In genomic region chr20:5077761-5078387, GRCh38 we compare ENCODE assay signal across 9 cellular contexts. TPM values are rescaled to one million over a fixed set of nuclear protein-coding genes. Genes with fewer than 3 reads are reported as not detected.
DNase-seq lines count a peak whose midpoint lies in the region; ATAC-seq, FAIRE-seq and TF ChIP-seq lines count a peak whose summit lies in the region.
"Had no signal": no experiment of that assay in that cellular context is flagged by ENCODE, and none has a peak within 500 bp of the region (broad histone marks: within the 10 kb centered on the region; RNA-seq: fewer than 3 reads in every experiment).

No MANE protein-coding gene starts in this region.

- H3K36me3 ChIP-seq in OCI-LY7 (ENCODE audit: insufficient read depth, low read length) (no peaks in the 10 kb centered on the region), endothelial cell of umbilical vein (ENCODE audit: control insufficient read depth in 2 of 2, extremely low read depth in 1 of 2, insufficient read depth in 2 of 2, low read length in 2 of 2) (no peaks in the 10 kb centered on the region)

- peaks cover 57% of the 10 kb centered on the region for H3K4me1 ChIP-seq in OCI-LY7 (ENCODE audit: insufficient read depth, low read length, poor library complexity, severe bottlenecking)
- H3K4me1 ChIP-seq in endothelial cell of umbilical vein (ENCODE audit: control insufficient read depth, extremely low read depth, insufficient read depth, low read length): peaks cover 11% of the 10 kb centered on the region

- no peaks in the 10 kb centered on the region for H3K9me3 ChIP-seq in OCI-LY7 (ENCODE audit: low read length)
- H3K9me3 ChIP-seq in endothelial cell of umbilical vein (replicated peaks; ENCODE audit: control insufficient read depth, insufficient read depth, low read length): no peaks in the 10 kb centered on the region

- intact Hi-C loops in OCI-LY7 (cut with micrococcal nuclease; ENCODE audit: unreplicated experiment): loop anchor here (2.0 kb wide), 1 partner anchor 77 kb away; the partner anchor contains the start of gene SLC23A2
- intact Hi-C loops in endothelial cell of umbilical vein (cut with micrococcal nuclease): no loop called here

- no peaks in the 10 kb centered on the region for H3K79me2 ChIP-seq in OCI-LY7 (ENCODE audit: insufficient read depth, low read depth, low read length)
- no peaks in the 10 kb centered on the region for H3K79me2 ChIP-seq in endothelial cell of umbilical vein (ENCODE audit: control insufficient read depth, insufficient read depth, low read length)

- ATAC-seq in stimulated activated naive CD8-positive, alpha-beta T cell treated with anti-CD3 and anti-CD28 coated beads, Interleukin-15, Interleukin-2, amounts not matched to agents 100 U/mL and 50 U/mL, for 24 hours: peak; percentile 16
- no peak for ATAC-seq in HG03196 (IDR thresholded peaks at IDR 0.05; ENCODE audit: unreplicated experiment)
- ATAC-seq in GM18861 (IDR thresholded peaks at IDR 0.05; ENCODE audit: unreplicated experiment): no peak

- POLR2A ChIA-PET in OCI-LY7 (lab: Charles Lee): interaction anchor here (1.0 to 1.1 kb wide), 2 partner anchors 14 to 21 kb away, joined by 3 read pairs; no protein-coding TSS in a partner anchor
- POLR2A ChIA-PET in endothelial cell of umbilical vein (lab: Charles Lee): no interaction called here

- H3K4me3 ChIP-seq in OCI-LY7 (ENCODE audit: low read depth, low read length, poor library complexity, severe bottlenecking) (peak overlapping the region; percentile 53), endothelial cell of umbilical vein (replicated peaks in 1 of 3; ENCODE audit: insufficient read depth in 1 of 3, low read depth in 1 of 3, low read length in 3 of 3) (peak overlapping the region; percentile 2 to 59 (median 17))

- no peaks in the 10 kb centered on the region for H3K9me2 ChIP-seq in OCI-LY7 (ENCODE audit: insufficient read depth, low read length)

- CTCF ChIA-PET in OCI-LY7 (lab: Charles Lee; ENCODE audit: unreplicated experiment) (no interaction called here), endothelial cell of umbilical vein (lab: Charles Lee) (interaction anchor here (1.1 kb wide), 1 partner anchor 23 kb away, joined by 3 read pairs; no protein-coding TSS in a partner anchor)

- no peak for FAIRE-seq in endothelial cell of umbilical vein (lab: Jason Lieb, UNC)
- no peak for FAIRE-seq in urothelium cell line (lab: Jason Lieb, UNC)
- FAIRE-seq: endometrium had no signal

- H3K9ac ChIP-seq in endothelial cell of umbilical vein (replicated peaks; ENCODE audit: extremely low read depth, insufficient read depth, low read length): peak overlapping the region; percentile 50

- TF ChIP-seq CTCF in OCI-LY7 (conservative IDR thresholded peaks at IDR 0.05; ENCODE audit: low read length) (no peak), endothelial cell of umbilical vein (IDR thresholded peaks at IDR 0.05; ENCODE audit: extremely low read depth in 1 of 2, insufficient read depth in 1 of 2, low read depth in 1 of 2, low read length in 2 of 2) (no peak)

- H3K27ac ChIP-seq in OCI-LY7 (ENCODE audit: low read depth, low read length, poor library complexity, severe bottlenecking): peak overlapping the region; percentile 77
- H3K27ac ChIP-seq in endothelial cell of umbilical vein (ENCODE audit: insufficient read depth, low read depth, low read length): peak overlapping the region; percentile 39

- DNase-seq in NCI-H510A treated with DMSO at 0.1 percent for 48 hours (lab: John Stamatoyannopoulos, UW) (peak; percentile 72), NCI-H510A (lab: John Stamatoyannopoulos, UW) (no peak), OCI-LY7 (ENCODE audit: low spot score) (peak; percentile 18), endothelial cell of umbilical vein (ENCODE audit: low read depth, low spot score) (no peak), urothelium cell line (ENCODE audit: low spot score) (no peak)
- DNase-seq in stimulated activated naive CD8-positive, alpha-beta T cell treated with anti-CD3 and anti-CD28 coated beads, Interleukin-15, Interleukin-2, amounts not matched to agents 100 U/mL and 50 U/mL, for 24 hours: no peak

- H4K20me1 ChIP-seq in OCI-LY7 (ENCODE audit: insufficient read depth, low read length) (no peaks in the 10 kb centered on the region), endothelial cell of umbilical vein (replicated peaks; ENCODE audit: control insufficient read depth, extremely low read depth, insufficient read depth, low read length) (no peaks in the 10 kb centered on the region)

- TSS peak; percentile 81 for BruUV-seq in OCI-LY7 (replicated peaks; lab: Mats Ljungman, UMichigan)
- BruUV-seq in endothelial cell of umbilical vein (replicated peaks; lab: Mats Ljungman, UMichigan): no TSS peak

- H3K4me2 ChIP-seq in OCI-LY7 (ENCODE audit: low read length): peak overlapping the region; percentile 87
- peak overlapping the region; percentile 80 for H3K4me2 ChIP-seq in endothelial cell of umbilical vein (ENCODE audit: insufficient read depth, low read length)

- H2AFZ ChIP-seq in OCI-LY7 (ENCODE audit: low read length): peak overlapping the region; percentile 99
- peak overlapping the region; percentile 98 for H2AFZ ChIP-seq in endothelial cell of umbilical vein (ENCODE audit: low read depth, low read length)

- TF ChIP-seq POLR2A in endothelial cell of umbilical vein (IDR thresholded peaks at IDR 0.05; ENCODE audit: low read depth, low read length): no peak

- H3K9me1 ChIP-seq in endothelial cell of umbilical vein (replicated peaks; ENCODE audit: control insufficient read depth, extremely low read depth, insufficient read depth, low read length): no peaks in the 10 kb centered on the region

- no peaks in the 10 kb centered on the region for H3K27me3 ChIP-seq in endothelial cell of umbilical vein (ENCODE audit: control insufficient read depth in 2 of 2, insufficient read depth in 2 of 2, low read length in 2 of 2)

- dilution Hi-C loops in endothelial cell of umbilical vein (cut with MboI; ENCODE audit: extremely low pct_ligation_motif_present, low sequenced_read_pairs): no loop called here

TF ChIP-seq in endothelial cell of umbilical vein, 7 proteins besides CTCF, POLR2A, EP300 and RAD21:
- no peak for TF ChIP-seq MAX (IDR thresholded peaks at IDR 0.05; ENCODE audit: insufficient read depth, insufficient read length)
- no peak for TF ChIP-seq GATA2 (IDR thresholded peaks at IDR 0.05; ENCODE audit: insufficient read depth, insufficient read length, low read depth, low read length)
- no peak for TF ChIP-seq FOS (IDR thresholded peaks at IDR 0.05; ENCODE audit: borderline replicate concordance, insufficient read depth, low read length)
- TF ChIP-seq POLR2AphosphoS5 (IDR thresholded peaks at IDR 0.05; ENCODE audit: insufficient read depth, low read depth, low read length): no peak
- TF ChIP-seq EZH2 (IDR thresholded peaks at IDR 0.05; ENCODE audit: borderline replicate concordance, low read depth, low read length, severe bottlenecking): no peak
- TF ChIP-seq MYC (IDR thresholded peaks at IDR 0.05; ENCODE audit: low read depth, low read length): no peak
- TF ChIP-seq JUN (IDR thresholded peaks at IDR 0.05; ENCODE audit: borderline replicate concordance, insufficient read depth, insufficient read length, low read depth): no peak

RNA-seq across cellular contexts. Expression of gene TMEM230, which starts 35.0 kb away (rescaled TPM):
- total RNA-seq in OCI-LY7 (2014; rRNA removed; shearing (Covaris generic)): 114 and 138 TPM in 2 replicates
- total RNA-seq in OCI-LY7 (2022): 81.1 and 90.5 TPM in 2 replicates
- total RNA-seq in endothelial cell of umbilical vein: 80.5 and 93.3 TPM in 2 replicates
- polyA plus RNA-seq in endothelial cell of umbilical vein: 139 and 146 TPM in 2 replicates
- polyA plus RNA-seq in endothelial cell of umbilical vein (2011; cell fraction: cytosol; rRNA removed): 131 and 137 TPM in 2 replicates
- polyA plus RNA-seq in endothelial cell of umbilical vein (2011; cell fraction: nucleus; rRNA removed): 37.7 and 42.2 TPM in 2 replicates
- polyA plus RNA-seq in endothelial cell of umbilical vein (2012): 134 and 142 TPM in 2 replicates
- 78.7 and 82.3 TPM in 2 replicates for polyA minus RNA-seq in endothelial cell of umbilical vein
- polyA minus RNA-seq in endothelial cell of umbilical vein (2011; cell fraction: cytosol; rRNA and poly(A)+ RNA removed): 17.3 TPM
- 19.9 and 20.0 TPM in 2 replicates for polyA minus RNA-seq in endothelial cell of umbilical vein (2011; cell fraction: nucleus; rRNA and poly(A)+ RNA removed)

RNA-seq across cellular contexts. Expression of gene PCNA, which starts 41.9 kb away (rescaled TPM):
- 499 and 567 TPM in 2 replicates for total RNA-seq in OCI-LY7 (2014; rRNA removed; shearing (Covaris generic))
- total RNA-seq in OCI-LY7 (2022): 470 and 513 TPM in 2 replicates
- total RNA-seq in endothelial cell of umbilical vein: 161 and 175 TPM in 2 replicates
- polyA plus RNA-seq in endothelial cell of umbilical vein: 261 and 295 TPM in 2 replicates
- 260 and 295 TPM in 2 replicates for polyA plus RNA-seq in endothelial cell of umbilical vein (2011; cell fraction: cytosol; rRNA removed)
- 125 and 178 TPM in 2 replicates for polyA plus RNA-seq in endothelial cell of umbilical vein (2011; cell fraction: nucleus; rRNA removed)
- 108 and 212 TPM in 2 replicates for polyA plus RNA-seq in endothelial cell of umbilical vein (2012)
- polyA minus RNA-seq in endothelial cell of umbilical vein: 94.7 and 108 TPM in 2 replicates
- 273 TPM for polyA minus RNA-seq in endothelial cell of umbilical vein (2011; cell fraction: cytosol; rRNA and poly(A)+ RNA removed)
- polyA minus RNA-seq in endothelial cell of umbilical vein (2011; cell fraction: nucleus; rRNA and poly(A)+ RNA removed): 36.3 and 38.9 TPM in 2 replicates

RNA-seq across cellular contexts. Expression of gene CDS2, which starts 48.9 kb away (rescaled TPM):
- 16.5 and 16.6 TPM in 2 replicates for total RNA-seq in OCI-LY7 (2014; rRNA removed; shearing (Covaris generic))
- 42.8 and 46.1 TPM in 2 replicates for total RNA-seq in OCI-LY7 (2022)
- total RNA-seq in endothelial cell of umbilical vein: 48.1 and 49.0 TPM in 2 replicates
- polyA plus RNA-seq in endothelial cell of umbilical vein: 39.5 and 47.0 TPM in 2 replicates
- 22.9 and 24.9 TPM in 2 replicates for polyA plus RNA-seq in endothelial cell of umbilical vein (2011; cell fraction: cytosol; rRNA removed)
- polyA plus RNA-seq in endothelial cell of umbilical vein (2011; cell fraction: nucleus; rRNA removed): 19.1 and 25.9 TPM in 2 replicates
- polyA plus RNA-seq in endothelial cell of umbilical vein (2012): 30.0 and 30.7 TPM in 2 replicates
- polyA minus RNA-seq in endothelial cell of umbilical vein: 122 and 166 TPM in 2 replicates
- polyA minus RNA-seq in endothelial cell of umbilical vein (2011; cell fraction: cytosol; rRNA and poly(A)+ RNA removed): 7.8 TPM
- polyA minus RNA-seq in endothelial cell of umbilical vein (2011; cell fraction: nucleus; rRNA and poly(A)+ RNA removed): 20.5 and 42.7 TPM in 2 replicates

Comparison
In these comparisons a context has a peak if more than half of its experiments do, and no peak if none do; other contexts are left out.
1. DNase-seq: peak in NCI-H510A treated with DMSO at 0.1 percent for 48 hours (single experiment) and OCI-LY7 (single experiment); none in NCI-H510A (single experiment), endothelial cell of umbilical vein (single experiment), stimulated activated naive CD8-positive, alpha-beta T cell treated with anti-CD3 and anti-CD28 coated beads, Interleukin-15, Interleukin-2, amounts not matched to agents 100 U/mL and 50 U/mL, for 24 hours (single experiment) and urothelium cell line (single experiment).